In the genomic region with DNA sequence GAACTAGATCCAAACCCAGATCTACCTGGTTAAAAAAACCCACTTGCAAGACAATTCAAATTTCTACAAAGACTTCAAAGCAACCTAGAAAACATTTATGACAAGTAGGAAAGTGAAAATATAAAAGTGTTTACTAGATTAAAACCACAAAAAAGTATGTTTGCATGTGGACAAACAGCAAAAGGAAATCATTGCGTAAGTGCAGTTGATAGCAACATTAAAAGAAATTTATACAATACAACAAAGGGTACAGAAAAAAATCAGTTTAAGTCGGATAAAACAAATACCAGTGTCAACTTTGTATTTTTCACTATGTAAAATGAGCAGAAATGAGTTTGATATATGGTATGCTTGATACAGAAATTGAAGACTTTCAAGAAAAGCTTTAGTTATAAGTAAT, we compare ENCODE assay signal across 1 cellular context.
A peak's percentile ranks its signal among the peaks of the same experiment; 100 is the strongest.
TF ChIP-seq lines count a peak whose summit lies in the region.

No MANE protein-coding gene starts in this region.

TF ChIP-seq in HepG2, 621 proteins besides CTCF, POLR2A, EP300 and RAD21:
- TF ChIP-seq, protein P1, sequence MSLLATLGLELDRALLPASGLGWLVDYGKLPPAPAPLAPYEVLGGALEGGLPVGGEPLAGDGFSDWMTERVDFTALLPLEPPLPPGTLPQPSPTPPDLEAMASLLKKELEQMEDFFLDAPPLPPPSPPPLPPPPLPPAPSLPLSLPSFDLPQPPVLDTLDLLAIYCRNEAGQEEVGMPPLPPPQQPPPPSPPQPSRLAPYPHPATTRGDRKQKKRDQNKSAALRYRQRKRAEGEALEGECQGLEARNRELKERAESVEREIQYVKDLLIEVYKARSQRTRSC (CRISPR knock-in tag; IDR thresholded peaks at IDR 0.05; ENCODE audit: low read depth): no peak
- peak; percentile 51; the same call in 1 of the 2 replicates for TF ChIP-seq CEBPB (IDR thresholded peaks at IDR 0.05; ENCODE audit: borderline replicate concordance, low read depth, low read length)
